25 cellular contexts compared by ENCODE assay signal in the genomic region with DNA sequence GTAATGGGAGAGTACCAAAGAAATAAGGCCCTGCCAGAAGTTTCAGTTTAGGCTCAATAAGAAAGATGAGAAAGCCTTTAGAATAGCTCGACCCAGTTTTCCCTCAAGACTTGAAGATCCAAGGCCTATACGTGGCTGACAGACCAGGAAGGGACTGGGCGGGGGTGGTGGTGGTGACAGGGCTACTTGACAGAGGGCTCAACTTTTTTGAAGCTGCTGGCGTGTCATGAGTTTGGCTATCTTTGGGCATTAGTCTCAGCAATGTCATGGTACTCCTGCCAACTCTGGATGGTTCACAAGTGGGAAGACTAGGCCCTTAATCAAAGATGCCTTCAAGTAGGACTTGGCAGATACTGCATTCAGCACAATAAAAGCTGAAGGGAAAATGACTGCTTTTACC.
"Had no signal": no experiment of that assay in that cellular context is flagged by ENCODE, and none has a peak within 500 bp of the region (broad histone marks: within the 10 kb centered on the region; RNA-seq: fewer than 3 reads in every experiment).

No MANE protein-coding gene starts in this region.

- H3K36me3 ChIP-seq: lower lobe of right lung, pancreas, right atrium auricular region, right lobe of liver, tibial nerve, uterus had no signal

- H3K27ac Mint-ChIP-seq: naive thymus-derived CD8-positive, alpha-beta T cell; stimulated activated memory B cell treated with anti-CD40 and anti-IgM and Interleukin-4, amounts not matched to agents 10 μg/mL and 1 μg/mL and 100 μg/mL, for 72 hours; stimulated activated naive CD8-positive, alpha-beta T cell treated with anti-CD3 and anti-CD28 coated beads, Interleukin-15, amount 100 ng/mL, for 72 hours; type B pancreatic cell had no signal

- H3K27me3 ChIP-seq: hepatocyte, pancreas, right atrium auricular region, right lobe of liver, tibial nerve, uterus had no signal

- H3K9me3 ChIP-seq: lower lobe of right lung, pancreas, right lobe of liver, tibial nerve, uterus had no signal

- H3K27me3 Mint-ChIP-seq: naive thymus-derived CD8-positive, alpha-beta T cell; stimulated activated memory B cell treated with anti-CD40 and anti-IgM and Interleukin-4, amounts not matched to agents 10 μg/mL and 1 μg/mL and 100 μg/mL, for 72 hours; stimulated activated naive CD8-positive, alpha-beta T cell treated with anti-CD3 and anti-CD28 coated beads, Interleukin-15, amount 100 ng/mL, for 72 hours; type B pancreatic cell had no signal

- H3K4me1 Mint-ChIP-seq: stimulated activated memory B cell treated with anti-CD40 and anti-IgM and Interleukin-4, amounts not matched to agents 10 μg/mL and 1 μg/mL and 100 μg/mL, for 72 hours had no signal

- DNase-seq: islet precursor cell; lower lobe of right lung; mammary epithelial cell; mesenchymal stem cell; naive thymus-derived CD8-positive, alpha-beta T cell; nucleus accumbens; pancreas; right lobe of liver; stimulated activated CD4-positive, alpha-beta T cell treated with anti-CD3 and anti-CD28 coated beads, Interleukin-1b, Interleukin-23, amount 100 ng/mL, for 48 hours; stimulated activated CD4-positive, alpha-beta T cell treated with anti-CD3 and anti-CD28 coated beads, Interleukin-2, amount 100 ng/mL, for 48 hours; stimulated activated CD4-positive, alpha-beta T cell treated with anti-CD3 and anti-CD28 coated beads, Interleukin-4, amount 100 ng/mL, for 4 hours; stimulated activated CD8-positive, alpha-beta memory T cell treated with anti-CD3 and anti-CD28 coated beads, Interleukin-4, amount 100 ng/mL, for 48 hours; stimulated activated naive CD4-positive, alpha-beta T cell treated with Interleukin-2 at 50 U/mL for 16 hours; stimulated activated naive CD8-positive, alpha-beta T cell treated with anti-CD3 and anti-CD28 coated beads, Interleukin-15, amount 100 ng/mL, for 72 hours; substantia nigra; uterus had no signal

- H3K9me3 Mint-ChIP-seq: nephron; neural crest cell; stimulated activated memory B cell treated with anti-CD40 and anti-IgM and Interleukin-4, amounts not matched to agents 10 μg/mL and 1 μg/mL and 100 μg/mL, for 72 hours; stimulated activated naive CD8-positive, alpha-beta T cell treated with anti-CD3 and anti-CD28 coated beads, Interleukin-15, amount 100 ng/mL, for 72 hours; type B pancreatic cell had no signal

- H3K27ac ChIP-seq: hepatocyte, lower lobe of right lung, pancreas, right atrium auricular region, right lobe of liver, tibial nerve, uterus had no signal

- H3K4me3 Mint-ChIP-seq: naive thymus-derived CD8-positive, alpha-beta T cell; neural crest cell; stimulated activated memory B cell treated with anti-CD40 and anti-IgM and Interleukin-4, amounts not matched to agents 10 μg/mL and 1 μg/mL and 100 μg/mL, for 72 hours; stimulated activated naive CD8-positive, alpha-beta T cell treated with anti-CD3 and anti-CD28 coated beads, Interleukin-15, amount 100 ng/mL, for 72 hours had no signal

- H3K36me3 Mint-ChIP-seq: naive thymus-derived CD8-positive, alpha-beta T cell; stimulated activated memory B cell treated with anti-CD40 and anti-IgM and Interleukin-4, amounts not matched to agents 10 μg/mL and 1 μg/mL and 100 μg/mL, for 72 hours had no signal

- ATAC-seq: left lobe of liver; lower lobe of right lung; naive thymus-derived CD8-positive, alpha-beta T cell; pancreas; right lobe of liver; stimulated activated memory B cell treated with anti-CD40 and anti-IgM and Interleukin-4, amounts not matched to agents 10 μg/mL and 1 μg/mL and 100 μg/mL, for 72 hours; stimulated activated naive CD8-positive, alpha-beta T cell treated with anti-CD3 and anti-CD28 coated beads, Interleukin-15, amount 100 ng/mL, for 72 hours had no signal

- H3K4me1 ChIP-seq: lower lobe of right lung, pancreas, right atrium auricular region, right lobe of liver, uterus had no signal

- H3K4me3 ChIP-seq: hepatocyte, lower lobe of right lung, pancreas, right atrium auricular region, right lobe of liver, smooth muscle cell, tibial nerve, uterus had no signal
